13 cellular contexts compared by ENCODE assay signal in the genomic region with DNA sequence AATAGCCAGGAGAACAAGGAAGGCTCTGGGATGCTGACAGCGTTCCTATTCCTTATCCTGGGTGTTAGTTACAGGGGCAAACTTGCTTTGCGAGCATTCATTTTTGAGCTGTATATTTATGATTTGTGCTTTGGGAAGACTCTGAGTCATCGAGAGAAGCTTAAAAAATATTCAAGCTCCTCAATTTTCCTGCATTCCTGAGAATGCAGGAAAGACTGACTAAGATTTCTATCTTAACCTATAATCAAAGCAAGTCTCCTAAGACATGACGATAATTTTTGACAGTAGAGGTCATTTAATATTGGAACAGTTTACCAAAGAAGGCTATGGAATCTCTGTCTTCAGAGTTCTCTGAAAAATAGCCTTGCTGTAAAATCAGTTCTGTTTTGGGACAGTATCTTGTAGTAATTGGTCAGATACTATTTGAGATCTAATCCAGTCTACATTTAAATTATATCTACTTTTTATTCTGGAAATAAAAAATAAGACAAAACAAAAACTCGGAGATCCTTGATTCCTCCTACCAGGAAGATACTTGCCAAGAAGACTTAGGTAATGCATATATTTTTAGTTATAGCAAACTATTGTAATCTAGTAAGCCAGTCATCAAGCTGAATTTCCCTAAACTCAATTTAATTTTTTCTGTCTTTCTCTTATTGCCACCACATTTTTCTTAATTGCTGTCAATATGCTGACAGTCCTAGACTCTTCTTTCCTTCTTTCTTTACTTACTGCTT. TPM values are rescaled to one million over a fixed set of nuclear protein-coding genes. Genes with fewer than 3 reads are reported as not detected.
DNase-seq lines count a peak whose midpoint lies in the region; ATAC-seq and TF ChIP-seq lines count a peak whose summit lies in the region.
"Had no signal": no experiment of that assay in that cellular context is flagged by ENCODE, and none has a peak within 500 bp of the region (broad histone marks: within the 10 kb centered on the region; RNA-seq: fewer than 3 reads in every experiment).

No MANE protein-coding gene starts in this region.

- H3K9me3 Mint-ChIP-seq in Calu3 (ENCODE audit: low read depth, unreplicated experiment), result no peaks in the 10 kb centered on the region
- H3K9me3 Mint-ChIP-seq: immature natural killer cell had no signal

- DNase-seq in Calu3 (no peak), iris pigment epithelial cell (ENCODE audit: low read depth) (peak; percentile 47), NCI-H1092 (lab: John Stamatoyannopoulos, UW) (no peak)
- DNase-seq in stimulated activated CD4-positive, alpha-beta T cell treated with anti-CD3 and anti-CD28 coated beads, Interleukin-4, amount 100 ng/mL, for 24 hours, result no peak
- DNase-seq: activated CD4-positive, alpha-beta T cell treated with anti-CD3 and anti-CD28 coated beads for 4 hours; immature natural killer cell; NCI-H1092 treated with DMSO at 0.1 percent for 48 hours; SHP77 had no signal

- intact Hi-C loops in Calu3 (cut with micrococcal nuclease; ENCODE audit: unreplicated experiment), result no loop called here

- ATAC-seq in HG02840 (IDR thresholded peaks at IDR 0.05; ENCODE audit: low FRiP score, unreplicated experiment) (peak; percentile 4), GM18517 (IDR thresholded peaks at IDR 0.05; ENCODE audit: unreplicated experiment) (no peak), GM19023 (IDR thresholded peaks at IDR 0.05; ENCODE audit: unreplicated experiment) (no peak)

- no peaks in the 10 kb centered on the region for H3K36me3 Mint-ChIP-seq in Calu3 (ENCODE audit: insufficient read depth, unreplicated experiment)
- H3K36me3 Mint-ChIP-seq: activated naive CD8-positive, alpha-beta T cell had no signal

- no TSS peak for BruUV-seq in Calu3 (replicated peaks; lab: Mats Ljungman, UMichigan)

- no peaks in the 10 kb centered on the region for H3K27me3 Mint-ChIP-seq in Calu3 (ENCODE audit: unreplicated experiment)
- H3K27me3 Mint-ChIP-seq: activated naive CD8-positive, alpha-beta T cell had no signal

- peak overlapping the region; percentile 2 for H3K4me3 Mint-ChIP-seq in Calu3 (ENCODE audit: low read depth, unreplicated experiment)
- H3K4me3 Mint-ChIP-seq: activated naive CD8-positive, alpha-beta T cell had no signal

- H3K4me1 Mint-ChIP-seq in Calu3 (ENCODE audit: low read depth, unreplicated experiment), result peaks cover 21% of the 10 kb centered on the region

- peak overlapping the region; percentile 95 for H3K27ac Mint-ChIP-seq in Calu3 (ENCODE audit: unreplicated experiment)
- H3K27ac Mint-ChIP-seq: activated naive CD8-positive, alpha-beta T cell had no signal

- CTCF ChIA-PET in Calu3 (lab: Charles Lee), result interaction anchor here (1.5 kb wide), 1 partner anchor 19 kb away, joined by 3 read pairs; no protein-coding TSS in a partner anchor

- peak overlapping the region; percentile 8 for H3K27ac ChIP-seq in angular gyrus (ENCODE audit: low read depth, low read length)

- TF ChIP-seq CTCF in Calu3 (IDR thresholded peaks at IDR 0.05; ENCODE audit: unreplicated experiment), result no peak

RNA-seq across cellular contexts. Expression of a gene that starts 31.7 kb away (rescaled TPM):
- 2.4 TPM in 2 replicates for total RNA-seq in Calu3 (2022)
